ENCODE assay signal across 36 cellular contexts in genomic region chr6:156803353-156803752, GRCh38. TPM values are rescaled to one million over a fixed set of nuclear protein-coding genes. Genes with fewer than 3 reads are reported as not detected.
DNase-seq lines count a peak whose midpoint lies in the region; ATAC-seq, FAIRE-seq and TF ChIP-seq lines count a peak whose summit lies in the region.
"Had no signal": no experiment of that assay in that cellular context is flagged by ENCODE, and none has a peak within 500 bp of the region (broad histone marks: within the 10 kb centered on the region; RNA-seq: fewer than 3 reads in every experiment).

No MANE protein-coding gene starts in this region.

- POLR2A ChIA-PET in CD4-positive, alpha-beta memory T cell (lab: Charles Lee; ENCODE audit: partially characterized antibody): no interaction called here

- 71 to 83% (median 78%) methylated on average over 2 of the region's 2 CpGs for WGBS in spleen, 5 donors

- H3K9me3 ChIP-seq in CD4-positive, alpha-beta memory T cell (ENCODE audit: control insufficient read depth in 1 of 2, low read length in 2 of 2): no peaks in the 10 kb centered on the region
- H3K9me3 ChIP-seq in spleen: no peaks in the 10 kb centered on the region
- H3K9me3 ChIP-seq: left ventricle myocardium inferior, psoas muscle, sigmoid colon, suprapubic skin, upper lobe of right lung had no signal

- DNase-seq in activated T-cell treated with anti-CD3 and anti-CD28 coated beads, Interleukin-2, amount 50 U/mL, for 24 hours: no peak
- no peak for DNase-seq in activated T-cell treated with anti-CD3 and anti-CD28 coated beads, Interleukin-2, amount 50 U/mL, for 4 hours
- DNase-seq in CD4-positive, alpha-beta memory T cell: no peak
- DNase-seq in nephron progenitor cell (no peak), GM20000 (ENCODE audit: low spot score) (no peak), spleen (no peak), HTR-8/SVneo (ENCODE audit: insufficient read length, low spot score) (no peak)
- DNase-seq: activated CD4-positive, alpha-beta T cell treated with anti-CD3 and anti-CD28 coated beads, Interleukin-2, amount 50 U/mL, for 1 hour; caudate nucleus; DMS 273 treated with DMSO at 0.1 percent for 48 hours; endodermal cell; foreskin fibroblast; GOT3; head of caudate nucleus; HFFc6; islet precursor cell; left ventricle myocardium inferior; NCI-H1436 treated with DMSO at 0.1 percent for 48 hours; NCI-H2081 treated with DMSO at 0.1 percent for 48 hours; NCI-H345; NCI-H69; occipital lobe; psoas muscle; sigmoid colon; stimulated activated CD4-positive, alpha-beta T cell treated with anti-CD3 and anti-CD28 coated beads, Interleukin-4, amount 100 ng/mL, for 24 hours; T-helper 9 cell; upper lobe of right lung had no signal

- no peak overlapping the region for H3K4me3 Mint-ChIP-seq in activated T-cell treated with anti-CD3 and anti-CD28 coated beads, Interleukin-2, amount 50 U/mL, for 24 hours
- no peak overlapping the region for H3K4me3 Mint-ChIP-seq in activated T-cell treated with anti-CD3 and anti-CD28 coated beads, Interleukin-2, amount 50 U/mL, for 4 hours
- H3K4me3 Mint-ChIP-seq in CD4-positive, alpha-beta memory T cell: peak overlapping the region in 5 of 8 donors; percentile 3 to 74 (median 34)
- peak overlapping the region; percentile 48 for H3K4me3 Mint-ChIP-seq in activated T-helper 17 cell treated with anti-CD3 and anti-CD28 coated beads, Interleukin-2, amount 50 U/mL, for 72 hours
- no peak overlapping the region for H3K4me3 Mint-ChIP-seq in nephron progenitor cell
- H3K4me3 Mint-ChIP-seq: dendritic cell treated with granulocyte-macrophage colony-stimulating factor and Interleukin-4, amounts not matched to agents 40 ng/mL and 50 ng/mL, for 4 days; endodermal cell; HFFc6 had no signal

- no peak overlapping the region for H3K4me3 ChIP-seq in CD4-positive, alpha-beta memory T cell (ENCODE audit: low read length in 2 of 2)
- no peak overlapping the region for H3K4me3 ChIP-seq in spleen
- H3K4me3 ChIP-seq: left ventricle myocardium inferior, psoas muscle, sigmoid colon, suprapubic skin, upper lobe of right lung had no signal

- CTCF ChIA-PET in CD4-positive, alpha-beta memory T cell (lab: Charles Lee; ENCODE audit: partially characterized antibody): interaction anchor here (0.7 kb wide), 1 partner anchor 37 kb away, joined by 3 read pairs; no protein-coding TSS in a partner anchor

- no peaks in the 10 kb centered on the region for H3K27me3 ChIP-seq in CD4-positive, alpha-beta memory T cell (ENCODE audit: insufficient read depth, low read length)
- H3K27me3 ChIP-seq in spleen (replicated peaks in 1 of 7): no peaks in the 10 kb centered on the region
- H3K27me3 ChIP-seq: sigmoid colon, suprapubic skin, upper lobe of right lung had no signal

- peaks cover 77% of the 10 kb centered on the region for H3K4me1 ChIP-seq in CD4-positive, alpha-beta memory T cell (ENCODE audit: insufficient read depth, low read length)
- H3K4me1 ChIP-seq in spleen: peaks cover 8 to 99% (median 62%) of the 10 kb centered on the region in 6 donors

- H3K27me3 Mint-ChIP-seq in activated T-cell treated with anti-CD3 and anti-CD28 coated beads, Interleukin-2, amount 50 U/mL, for 24 hours: no peaks in the 10 kb centered on the region
- H3K27me3 Mint-ChIP-seq in activated T-cell treated with anti-CD3 and anti-CD28 coated beads, Interleukin-2, amount 50 U/mL, for 4 hours (ENCODE audit: low read depth): no peaks in the 10 kb centered on the region
- H3K27me3 Mint-ChIP-seq in CD4-positive, alpha-beta memory T cell: no peaks in the 10 kb centered on the region
- no peaks in the 10 kb centered on the region for H3K27me3 Mint-ChIP-seq in activated T-helper 17 cell treated with anti-CD3 and anti-CD28 coated beads, Interleukin-2, amount 50 U/mL, for 72 hours
- no peaks in the 10 kb centered on the region for H3K27me3 Mint-ChIP-seq in nephron progenitor cell (ENCODE audit: low read depth, poor library complexity)
- H3K27me3 Mint-ChIP-seq: dendritic cell treated with granulocyte-macrophage colony-stimulating factor and Interleukin-4, amounts not matched to agents 40 ng/mL and 50 ng/mL, for 4 days; IgD-negative memory B cell had no signal

- ATAC-seq in activated T-cell treated with anti-CD3 and anti-CD28 coated beads, Interleukin-2, amount 50 U/mL, for 4 hours: no peak
- ATAC-seq in activated T-helper 17 cell treated with anti-CD3 and anti-CD28 coated beads, Interleukin-2, amount 50 U/mL, for 72 hours (replicated peaks): no peak
- ATAC-seq: psoas muscle, upper lobe of right lung had no signal

- FAIRE-seq in HTR-8/SVneo (lab: Jason Lieb, UNC): no peak
- FAIRE-seq: A204.1, GM18507, RCC 7860 had no signal

- H3K9me3 Mint-ChIP-seq in activated T-cell treated with anti-CD3 and anti-CD28 coated beads, Interleukin-2, amount 50 U/mL, for 24 hours: peaks cover 13% of the 10 kb centered on the region
- H3K9me3 Mint-ChIP-seq in activated T-cell treated with anti-CD3 and anti-CD28 coated beads, Interleukin-2, amount 50 U/mL, for 4 hours: peaks cover 6% of the 10 kb centered on the region
- no peaks in the 10 kb centered on the region for H3K9me3 Mint-ChIP-seq in CD4-positive, alpha-beta memory T cell
- H3K9me3 Mint-ChIP-seq in activated T-helper 17 cell treated with anti-CD3 and anti-CD28 coated beads, Interleukin-2, amount 50 U/mL, for 72 hours: no peaks in the 10 kb centered on the region
- H3K9me3 Mint-ChIP-seq in nephron progenitor cell: no peaks in the 10 kb centered on the region
- H3K9me3 Mint-ChIP-seq: activated T-helper 2 cell treated with anti-CD3 and anti-CD28 coated beads, Interferon-gamma antibody, Interleukin-2, Interleukin-4, amounts not matched to agents 10 μg/mL and 5 μg/mL and 100 μg/mL, durations not matched to agents 14 hours and 24 hours and 36 hours; dendritic cell treated with granulocyte-macrophage colony-stimulating factor and Interleukin-4, amounts not matched to agents 40 ng/mL and 50 ng/mL, for 4 days; endodermal cell; HFFc6; IgD-negative memory B cell had no signal

- H3K27ac Mint-ChIP-seq in activated T-cell treated with anti-CD3 and anti-CD28 coated beads, Interleukin-2, amount 50 U/mL, for 24 hours: peak overlapping the region; percentile 87
- H3K27ac Mint-ChIP-seq in CD4-positive, alpha-beta memory T cell: peak overlapping the region in 2 of 7 donors; percentile 13 to 35
- peak overlapping the region; percentile 77 for H3K27ac Mint-ChIP-seq in activated T-helper 17 cell treated with anti-CD3 and anti-CD28 coated beads, Interleukin-2, amount 50 U/mL, for 72 hours
- H3K27ac Mint-ChIP-seq in nephron progenitor cell: peak overlapping the region; percentile 49
- H3K27ac Mint-ChIP-seq: activated T-helper 2 cell treated with anti-CD3 and anti-CD28 coated beads, Interferon-gamma antibody, Interleukin-2, Interleukin-4, amounts not matched to agents 10 μg/mL and 5 μg/mL and 100 μg/mL, durations not matched to agents 14 hours and 24 hours and 36 hours; dendritic cell treated with granulocyte-macrophage colony-stimulating factor and Interleukin-4, amounts not matched to agents 40 ng/mL and 50 ng/mL, for 4 days; endodermal cell; HFFc6 had no signal

- H3K27ac ChIP-seq in CD4-positive, alpha-beta memory T cell (ENCODE audit: low read depth, low read length): no peak overlapping the region
- no peak overlapping the region for H3K27ac ChIP-seq in spleen
- H3K27ac ChIP-seq: left ventricle myocardium inferior, psoas muscle, sigmoid colon, suprapubic skin, upper lobe of right lung, VCaP had no signal

- H3K36me3 Mint-ChIP-seq in activated T-cell treated with anti-CD3 and anti-CD28 coated beads, Interleukin-2, amount 50 U/mL, for 24 hours (ENCODE audit: low read depth): peaks cover 31% of the 10 kb centered on the region
- H3K36me3 Mint-ChIP-seq in activated T-cell treated with anti-CD3 and anti-CD28 coated beads, Interleukin-2, amount 50 U/mL, for 4 hours (ENCODE audit: insufficient read depth): peaks cover 8% of the 10 kb centered on the region
- H3K36me3 Mint-ChIP-seq in CD4-positive, alpha-beta memory T cell: peaks cover 0 to 5% of the 10 kb centered on the region in 2 donors
- H3K36me3 Mint-ChIP-seq in activated T-helper 17 cell treated with anti-CD3 and anti-CD28 coated beads, Interleukin-2, amount 50 U/mL, for 72 hours (ENCODE audit: low read depth): peaks cover 7% of the 10 kb centered on the region
- H3K36me3 Mint-ChIP-seq in nephron progenitor cell (ENCODE audit: low read depth): peaks cover 37% of the 10 kb centered on the region

- H3K36me3 ChIP-seq in CD4-positive, alpha-beta memory T cell (ENCODE audit: insufficient read depth, low read length): no peaks in the 10 kb centered on the region
- H3K36me3 ChIP-seq in spleen: peaks cover 0 to 7% (median 0%) of the 10 kb centered on the region in 6 donors
- H3K36me3 ChIP-seq: left ventricle myocardium inferior, sigmoid colon, suprapubic skin, upper lobe of right lung had no signal

- intact Hi-C loops in CD4-positive, alpha-beta memory T cell (cut with micrococcal nuclease): no loop called here
- intact Hi-C loops in spleen (cut with DNase I; ENCODE audit: low total_unique reads): no loop called here

- no peak for TF ChIP-seq POLR2A in spleen (IDR thresholded peaks at IDR 0.05)

- TF ChIP-seq CTCF in nephron progenitor cell (IDR thresholded peaks at IDR 0.05) (no peak), GM20000 (IDR thresholded peaks at IDR 0.05; ENCODE audit: extremely low read depth, missing control alignments) (no peak), spleen (IDR thresholded peaks at IDR 0.05 in 8 of 11, conservative IDR thresholded peaks at IDR 0.05 in 3 of 11) (no peak)

- H3K4me1 Mint-ChIP-seq in activated T-cell treated with anti-CD3 and anti-CD28 coated beads, Interleukin-2, amount 50 U/mL, for 24 hours (ENCODE audit: low read depth): peaks cover 81% of the 10 kb centered on the region
- H3K4me1 Mint-ChIP-seq in activated T-cell treated with anti-CD3 and anti-CD28 coated beads, Interleukin-2, amount 50 U/mL, for 4 hours (ENCODE audit: low read depth): peaks cover 68% of the 10 kb centered on the region
- H3K4me1 Mint-ChIP-seq in CD4-positive, alpha-beta memory T cell: peaks cover 55 to 83% (median 69%) of the 10 kb centered on the region in 4 donors
- peaks cover 50% of the 10 kb centered on the region for H3K4me1 Mint-ChIP-seq in activated T-helper 17 cell treated with anti-CD3 and anti-CD28 coated beads, Interleukin-2, amount 50 U/mL, for 72 hours
- peaks cover 38% of the 10 kb centered on the region for H3K4me1 Mint-ChIP-seq in nephron progenitor cell

RNA-seq across cellular contexts. Expression of gene ARID1B, which starts 26.2 kb away (rescaled TPM):
- total RNA-seq in activated T-cell treated with anti-CD3 and anti-CD28 coated beads, Interleukin-2, amount 50 U/mL, for 4 hours: 10 to 100 TPM; 45.6 to 46.6 (median 46.0) TPM
- 100 to 1,000 TPM; 118 to 131 TPM for total RNA-seq in CD4-positive, alpha-beta memory T cell
- polyA plus RNA-seq in CD4-positive, alpha-beta memory T cell: 10 to 100 TPM in 1 of 2 donors, 1 to 10 TPM in 1; 5.4 to 26.5 TPM
- total RNA-seq in activated T-helper 17 cell treated with anti-CD3 and anti-CD28 coated beads, Interleukin-2, amount 50 U/mL, for 72 hours: 10 to 100 TPM; 66.7 to 67.3 TPM
- 100 to 1,000 TPM; 123 to 223 (median 149) TPM for total RNA-seq in spleen
- polyA plus RNA-seq in spleen: 10 to 100 TPM; 17.7 to 29.1 (median 18.9) TPM

Comparison
In these comparisons a context has a peak if more than half of its experiments do, and no peak if none do; other contexts are left out.
1. H3K4me3 Mint-ChIP-seq: peak in CD4-positive, alpha-beta memory T cell (5 of 8) and activated T-helper 17 cell treated with anti-CD3 and anti-CD28 coated beads, Interleukin-2, amount 50 U/mL, for 72 hours (single experiment); none in activated T-cell treated with anti-CD3 and anti-CD28 coated beads, Interleukin-2, amount 50 U/mL, for 24 hours (single experiment), activated T-cell treated with anti-CD3 and anti-CD28 coated beads, Interleukin-2, amount 50 U/mL, for 4 hours (single experiment) and nephron progenitor cell (single experiment).